In the genomic region with DNA sequence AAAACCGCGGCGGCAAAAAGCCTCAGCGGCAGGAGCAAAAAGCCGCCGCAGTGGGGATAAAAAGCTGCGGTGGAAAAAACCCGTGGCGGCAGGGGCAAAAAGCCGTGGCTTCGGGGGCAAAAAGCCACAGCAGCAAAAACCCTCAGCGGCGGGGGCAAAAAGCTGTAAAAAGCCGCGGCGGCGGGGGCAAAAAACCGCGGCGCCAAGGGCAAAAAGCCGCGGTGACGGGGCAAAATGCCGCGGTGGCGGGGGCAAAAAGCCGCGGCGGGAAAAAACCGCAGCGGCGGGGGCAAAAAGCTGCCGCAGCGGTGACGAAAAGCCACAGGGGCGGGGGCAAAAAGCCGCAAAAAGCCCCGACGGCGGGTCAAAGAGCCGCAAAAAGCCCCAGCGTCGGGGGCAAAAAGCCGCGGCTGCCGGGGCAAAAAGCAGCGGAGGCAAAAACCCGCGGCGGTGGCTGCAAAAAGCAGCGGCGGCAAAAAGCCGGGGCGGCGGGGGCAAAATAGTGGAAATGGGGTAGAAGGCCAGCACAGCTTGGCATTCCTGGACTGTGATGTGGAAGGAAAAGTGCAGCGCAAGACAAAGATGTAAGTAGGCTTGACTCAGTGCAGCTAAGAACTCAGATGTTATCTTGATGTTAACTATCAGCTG, we compare ENCODE assay signal across 9 cellular contexts.
DNase-seq lines count a peak whose midpoint lies in the region; ATAC-seq and TF ChIP-seq lines count a peak whose summit lies in the region.
"Had no signal": no experiment of that assay in that cellular context is flagged by ENCODE, and none has a peak within 500 bp of the region (broad histone marks: within the 10 kb centered on the region; RNA-seq: fewer than 3 reads in every experiment).

No MANE protein-coding gene starts in this region.

- no peak overlapping the region for H3K27ac ChIP-seq in HUES48 (ENCODE audit: low read depth, low read length)

- peaks cover 28% of the 10 kb centered on the region for H3K27me3 ChIP-seq in HUES48 (ENCODE audit: control insufficient read depth, insufficient read depth, low read length)
- peaks cover 8% of the 10 kb centered on the region for H3K27me3 ChIP-seq in BE2C

- H3K27ac Mint-ChIP-seq in chondrocyte (ENCODE audit: unreplicated experiment) (no peak overlapping the region), naive B cell (peak overlapping the region in 2 of 6 donors; percentile 56 to 79)

- peaks cover 44% of the 10 kb centered on the region for H3K27me3 Mint-ChIP-seq in chondrocyte (ENCODE audit: low read depth)
- peaks cover 38 to 56% (median 39%) of the 10 kb centered on the region in 3 donors for H3K27me3 Mint-ChIP-seq in naive B cell

- DNase-seq in AG09309 (ENCODE audit: low read depth): no peak
- no peak for DNase-seq in chondrocyte (ENCODE audit: low spot score)
- DNase-seq in naive B cell: no peak
- no peak for DNase-seq in BE2C
- DNase-seq in AG08396 (ENCODE audit: low spot score): no peak
- DNase-seq in UCSD-AML1 (lab: John Stamatoyannopoulos, UW; ENCODE audit: unreplicated experiment): no peak
- no peak for DNase-seq in NOMO-1 treated with DMSO at 0.1 percent for 48 hours (lab: John Stamatoyannopoulos, UW; ENCODE audit: unreplicated experiment)
- DNase-seq: DMS79 had no signal

- ATAC-seq in naive B cell (ENCODE audit: low read depth in 2 of 2): no peak

- no peaks in the 10 kb centered on the region for H3K36me3 ChIP-seq in HUES48 (ENCODE audit: control insufficient read depth, insufficient read depth, low read length)
- no peaks in the 10 kb centered on the region for H3K36me3 ChIP-seq in BE2C

- peaks cover 2% of the 10 kb centered on the region for H3K4me1 Mint-ChIP-seq in chondrocyte (ENCODE audit: low read depth)
- peaks cover 0 to 16% (median 0%) of the 10 kb centered on the region in 3 donors for H3K4me1 Mint-ChIP-seq in naive B cell

- H3K4me3 ChIP-seq in AG09309 (ENCODE audit: control insufficient read depth, low read depth, low read length): peak overlapping the region; percentile 29
- H3K4me3 ChIP-seq in HUES48 (ENCODE audit: low read depth, low read length): peak overlapping the region; percentile 57
- H3K4me3 ChIP-seq in BE2C (ENCODE audit: low read depth, low read length): no peak overlapping the region

- H3K36me3 Mint-ChIP-seq in chondrocyte (ENCODE audit: low read depth) (no peaks in the 10 kb centered on the region), naive B cell (peaks cover 0 to 8% of the 10 kb centered on the region in 2 donors)

- no peak overlapping the region for H3K9ac ChIP-seq in HUES48 (ENCODE audit: low read depth, low read length)

- H3K9me3 Mint-ChIP-seq in chondrocyte (ENCODE audit: low read depth) (peaks cover 6% of the 10 kb centered on the region), naive B cell (peaks cover 0 to 19% (median 3%) of the 10 kb centered on the region in 7 donors)

- H3K9me3 ChIP-seq in HUES48 (ENCODE audit: control insufficient read depth, insufficient read depth, low read length) (no peaks in the 10 kb centered on the region), BE2C (no peaks in the 10 kb centered on the region)

- peak overlapping the region; percentile 36 for H3K4me3 Mint-ChIP-seq in chondrocyte (ENCODE audit: unreplicated experiment)
- peak overlapping the region in 5 of 8 donors; percentile 16 to 68 (median 53) for H3K4me3 Mint-ChIP-seq in naive B cell

- H3K4me1 ChIP-seq in HUES48 (ENCODE audit: control insufficient read depth, insufficient read depth, low read length): no peaks in the 10 kb centered on the region
- no peaks in the 10 kb centered on the region for H3K4me1 ChIP-seq in BE2C

- TF ChIP-seq CTCF in AG09309 (IDR thresholded peaks at IDR 0.05; ENCODE audit: control insufficient read depth, insufficient read depth, low read depth, low read length, missing control alignments) (no peak), chondrocyte (IDR thresholded peaks at IDR 0.05) (no peak), BE2C (IDR thresholded peaks at IDR 0.05; ENCODE audit: low read depth, low read length) (no peak)
